ENCODE assay signal across 9 cellular contexts in the genomic region with DNA sequence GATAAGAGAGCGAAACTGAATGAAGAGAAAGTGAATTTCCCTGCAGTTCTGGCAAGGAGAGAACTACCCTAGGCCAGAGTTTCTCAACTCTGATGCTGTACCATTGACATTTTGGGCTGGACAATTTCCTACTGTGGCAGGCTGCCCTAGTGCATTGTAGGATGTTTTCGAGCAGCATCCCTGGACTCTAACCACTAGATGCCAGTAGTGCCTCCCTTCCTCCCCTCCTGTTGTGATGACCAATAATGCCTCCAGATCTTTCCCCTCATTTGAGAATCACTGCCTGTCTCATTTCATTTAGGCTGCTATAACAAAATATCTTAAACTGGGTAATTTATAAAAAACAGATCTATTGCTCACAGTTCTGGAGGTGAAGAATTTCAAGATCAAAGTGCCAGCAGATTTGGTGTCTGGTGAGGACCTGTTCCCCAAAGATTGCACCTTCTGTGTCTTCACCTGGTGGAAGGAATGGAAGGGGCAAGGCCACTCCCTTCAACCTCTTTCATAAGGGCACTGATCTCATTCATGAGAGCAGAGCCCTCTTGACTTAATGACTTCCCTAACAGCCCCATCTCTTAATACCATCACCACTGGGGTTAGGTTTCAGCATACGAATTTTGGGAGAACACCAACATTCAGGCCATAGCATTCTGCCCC.
DNase-seq lines count a peak whose midpoint lies in the region; ATAC-seq and TF ChIP-seq lines count a peak whose summit lies in the region.
"Had no signal": no experiment of that assay in that cellular context is flagged by ENCODE, and none has a peak within 500 bp of the region (broad histone marks: within the 10 kb centered on the region; RNA-seq: fewer than 3 reads in every experiment).

No MANE protein-coding gene starts in this region.

- no peak overlapping the region for H3K27ac Mint-ChIP-seq in activated T-helper 17 cell treated with anti-CD3 and anti-CD28 coated beads, Interleukin-2, amount 50 U/mL, for 72 hours

- H3K27ac ChIP-seq in left ventricle myocardium inferior (replicated peaks) (no peak overlapping the region), Panc1 (ENCODE audit: low read length) (no peak overlapping the region), foreskin keratinocyte (no peak overlapping the region)

- H3K27me3 ChIP-seq in left ventricle myocardium inferior (ENCODE audit: low read depth) = no peaks in the 10 kb centered on the region
- H3K27me3 ChIP-seq in Panc1 (ENCODE audit: control insufficient read depth, insufficient read depth, low read length) = no peaks in the 10 kb centered on the region
- no peaks in the 10 kb centered on the region for H3K27me3 ChIP-seq in foreskin keratinocyte

- CTCF ChIA-PET in Panc1 (lab: Charles Lee) = no interaction called here

- ATAC-seq in left ventricle myocardium superior (no peak), Panc1 (no peak), foreskin keratinocyte (peak; percentile 78)
- ATAC-seq in activated T-helper 17 cell treated with anti-CD3 and anti-CD28 coated beads, Interleukin-2, amount 50 U/mL, for 72 hours (replicated peaks) = no peak

- in situ Hi-C loops in Panc1 (cut with HindIII; ENCODE audit: low pct_unique_long_range_greater_than_20kb, low sequenced_read_pairs) = no loop called here

- POLR2A ChIA-PET in Panc1 (lab: Charles Lee) = no interaction called here

- intact Hi-C loops in left ventricle myocardium inferior (cut with micrococcal nuclease) = no loop called here
- intact Hi-C loops in left ventricle myocardium superior (cut with micrococcal nuclease) = no loop called here
- intact Hi-C loops in Panc1 (cut with micrococcal nuclease; ENCODE audit: unreplicated experiment) = no loop called here
- intact Hi-C loops in posterior vena cava (cut with DNase I) = no loop called here

- H3K36me3 ChIP-seq in left ventricle myocardium inferior (no peaks in the 10 kb centered on the region), Panc1 (ENCODE audit: control insufficient read depth, insufficient read depth, low read length) (no peaks in the 10 kb centered on the region)

- H3K4me1 ChIP-seq in left ventricle myocardium inferior (no peaks in the 10 kb centered on the region), Panc1 (ENCODE audit: control insufficient read depth, insufficient read depth, low read length) (no peaks in the 10 kb centered on the region), foreskin keratinocyte (no peaks in the 10 kb centered on the region)

- H3K9me3 ChIP-seq in left ventricle myocardium inferior (replicated peaks) (peaks cover 4% of the 10 kb centered on the region), Panc1 (ENCODE audit: control insufficient read depth, insufficient read depth, low read depth, low read length) (no peaks in the 10 kb centered on the region; the same call in 1 of the 2 replicates)

- no TSS peak for BruUV-seq in Panc1 (replicated peaks; lab: Mats Ljungman, UMichigan)

- H3K4me3 ChIP-seq in left ventricle myocardium inferior = no peak overlapping the region
- H3K4me3 ChIP-seq in Panc1 (ENCODE audit: low read depth in 2 of 2, low read length in 2 of 2) = no peak overlapping the region

- no peaks in the 10 kb centered on the region for H3K4me1 Mint-ChIP-seq in activated T-helper 17 cell treated with anti-CD3 and anti-CD28 coated beads, Interleukin-2, amount 50 U/mL, for 72 hours

- no peaks in the 10 kb centered on the region for H3K36me3 Mint-ChIP-seq in activated T-helper 17 cell treated with anti-CD3 and anti-CD28 coated beads, Interleukin-2, amount 50 U/mL, for 72 hours (ENCODE audit: low read depth)

- no peak for DNase-seq in left ventricle myocardium inferior
- no peak for DNase-seq in left ventricle myocardium superior
- DNase-seq in Panc1 (ENCODE audit: low read depth, low spot score) = no peak
- DNase-seq in foreskin keratinocyte = peak in 1 of 2 donors; percentile 31
- no peak for DNase-seq in NK-92 (lab: John Stamatoyannopoulos, UW; ENCODE audit: unreplicated experiment)
- no peak for DNase-seq in posterior vena cava (ENCODE audit: low spot score)
- no peak for DNase-seq in COLO829 (ENCODE audit: low spot score)
- DNase-seq: kidney had no signal

- TF ChIP-seq CTCF in left ventricle myocardium inferior (IDR thresholded peaks at IDR 0.05; ENCODE audit: borderline replicate concordance) (peak; percentile 52), Panc1 (IDR thresholded peaks at IDR 0.05) (peak; percentile 15; the same call in 1 of the 2 replicates), foreskin keratinocyte (conservative IDR thresholded peaks at IDR 0.05) (peak; percentile 61)

- no peak overlapping the region for H3K4me3 Mint-ChIP-seq in activated T-helper 17 cell treated with anti-CD3 and anti-CD28 coated beads, Interleukin-2, amount 50 U/mL, for 72 hours

- H3K27me3 Mint-ChIP-seq in activated T-helper 17 cell treated with anti-CD3 and anti-CD28 coated beads, Interleukin-2, amount 50 U/mL, for 72 hours = no peaks in the 10 kb centered on the region

- peaks cover 4% of the 10 kb centered on the region for H3K9me3 Mint-ChIP-seq in activated T-helper 17 cell treated with anti-CD3 and anti-CD28 coated beads, Interleukin-2, amount 50 U/mL, for 72 hours
